ENCODE assay signal across 10 cellular contexts in genomic region chr12:1591543-1591942, GRCh38. TPM values are rescaled to one million over a fixed set of nuclear protein-coding genes. Genes with fewer than 3 reads are reported as not detected.
A peak's percentile ranks its signal among the peaks of the same experiment; 100 is the strongest.
DNase-seq lines count a peak whose midpoint lies in the region; ATAC-seq, FAIRE-seq and TF ChIP-seq lines count a peak whose summit lies in the region.
"Had no signal": no experiment of that assay in that cellular context is flagged by ENCODE, and none has a peak within 500 bp of the region (broad histone marks: within the 10 kb centered on the region; RNA-seq: fewer than 3 reads in every experiment).

No MANE protein-coding gene starts in this region.

- TF ChIP-seq POLR2A in GM12891 (IDR thresholded peaks at IDR 0.05; ENCODE audit: low read depth, low read length) (no peak), esophagus muscularis mucosa (IDR thresholded peaks at IDR 0.05; ENCODE audit: low read depth) (no peak)

- TF ChIP-seq CTCF in esophagus muscularis mucosa (IDR thresholded peaks at IDR 0.05), result no peak
- TF ChIP-seq CTCF in retinal pigment epithelial cell (conservative IDR thresholded peaks at IDR 0.05; ENCODE audit: low read depth, low read length), result no peak

- H3K4me1 ChIP-seq in esophagus muscularis mucosa, result peaks cover 60 to 84% (median 82%) of the 10 kb centered on the region in 4 donors

- in situ Hi-C loops in SK-MEL-5 (cut with HindIII; ENCODE audit: low pct_unique_long_range_greater_than_20kb, low sequenced_read_pairs), result no loop called here

- H3K4me3 ChIP-seq in esophagus muscularis mucosa, result peak overlapping the region; percentile 84 to 96 (median 88)
- H3K4me3 ChIP-seq in retinal pigment epithelial cell (ENCODE audit: low read length), result peak overlapping the region; percentile 64

- ATAC-seq in HG03108 (IDR thresholded peaks at IDR 0.05; ENCODE audit: unreplicated experiment), result no peak

- H3K27me3 ChIP-seq in esophagus muscularis mucosa, result no peaks in the 10 kb centered on the region

- DNase-seq in GM12891 (ENCODE audit: insufficient read length, low spot score) (no peak), SK-MEL-5 (ENCODE audit: low read depth, low spot score) (peak; percentile 45), esophagus muscularis mucosa (ENCODE audit: extremely low spot score) (no peak), retinal pigment epithelial cell (ENCODE audit: low read depth) (no peak), cerebellar cortex (ENCODE audit: low spot score) (no peak), NCI-H82 (lab: John Stamatoyannopoulos, UW) (no peak), islet precursor cell (no peak)
- DNase-seq: posterior cingulate gyrus, WERI-Rb-1 had no signal

- H3K27ac ChIP-seq in esophagus muscularis mucosa (replicated peaks in 1 of 4), result peak overlapping the region; percentile 26 to 95 (median 51)
- H3K27ac ChIP-seq: WERI-Rb-1 had no signal

- no peak for TF ChIP-seq EP300 in esophagus muscularis mucosa (IDR thresholded peaks at IDR 0.05)

- FAIRE-seq in GM12891 (lab: Jason Lieb, UNC), result no peak

- intact Hi-C loops in esophagus muscularis mucosa (cut with DNase I), result loop anchor here (10.0 kb wide), 2 partner anchors 837 to 947 kb away; partner anchors contain the start of gene WNK1

- WGBS in esophagus muscularis mucosa, result 37% methylated on average over 4 of the region's 4 CpGs

- peaks cover 0 to under 1% (median 0%) of the 10 kb centered on the region in 4 donors for H3K36me3 ChIP-seq in esophagus muscularis mucosa

- H3K9me3 ChIP-seq in esophagus muscularis mucosa, result no peaks in the 10 kb centered on the region

TF ChIP-seq in GM12891, 5 proteins besides CTCF, POLR2A, EP300 and RAD21:
- TF ChIP-seq TAF1 (IDR thresholded peaks at IDR 0.05; ENCODE audit: low read depth, low read length) (no peak), POU2F2 (IDR thresholded peaks at IDR 0.05; ENCODE audit: low read depth, low read length) (0 out of 2 replicates have a peak, but pooled peaks have one; percentile 23)
TF ChIP-seq in GM12891: peak in this region for 1.

RNA-seq across cellular contexts. Expression of gene FBXL14, which starts 2.8 kb away (rescaled TPM):
- 5.0 TPM for polyA plus RNA-seq in GM12891 (2012; ENCODE audit: low read depth, missing spikeins)
- 15.3 and 16.0 TPM in 2 replicates for total RNA-seq in SK-MEL-5 (2014; rRNA removed; shearing (Covaris generic))
- polyA plus RNA-seq in SK-MEL-5 (2015; cell fraction: cytosol; rRNA removed), result 13.0 and 20.1 TPM in 2 replicates
- 6.7 and 9.2 TPM in 2 replicates for polyA plus RNA-seq in SK-MEL-5 (2015; cell fraction: nucleus; rRNA removed)
- total RNA-seq in esophagus muscularis mucosa, result 10 to 100 TPM; 12.0 to 22.6 (median 16.0) TPM

RNA-seq across cellular contexts. Expression of gene WNT5B, which starts 37.5 kb away (rescaled TPM):
- 6.7 TPM for polyA plus RNA-seq in GM12891 (2012; ENCODE audit: low read depth, missing spikeins)
- total RNA-seq in SK-MEL-5 (2014; rRNA removed; shearing (Covaris generic)), result 0.53 and 0.69 TPM in 2 replicates
- polyA plus RNA-seq in SK-MEL-5 (2015; cell fraction: cytosol; rRNA removed), result 0.79 and 3.4 TPM in 2 replicates
- not detected in 2 replicates for polyA plus RNA-seq in SK-MEL-5 (2015; cell fraction: nucleus; rRNA removed)
- 100 to 1,000 TPM in 1 of 4 donors, 10 to 100 TPM in 3; 33.5 to 112 (median 53.5) TPM for total RNA-seq in esophagus muscularis mucosa

Comparison
In these comparisons a context has a peak if more than half of its experiments do, and no peak if none do; other contexts are left out.
1. RNA of gene WNT5B, which starts 37.5 kb away (total RNA-seq): 33.5 to 112 TPM in esophagus muscularis mucosa; 0.53 to 0.69 TPM in SK-MEL-5; every median in the first group is over 10 times any median in the second.